Comparison of ENCODE assay signal across 9 cellular contexts in the genomic region with DNA sequence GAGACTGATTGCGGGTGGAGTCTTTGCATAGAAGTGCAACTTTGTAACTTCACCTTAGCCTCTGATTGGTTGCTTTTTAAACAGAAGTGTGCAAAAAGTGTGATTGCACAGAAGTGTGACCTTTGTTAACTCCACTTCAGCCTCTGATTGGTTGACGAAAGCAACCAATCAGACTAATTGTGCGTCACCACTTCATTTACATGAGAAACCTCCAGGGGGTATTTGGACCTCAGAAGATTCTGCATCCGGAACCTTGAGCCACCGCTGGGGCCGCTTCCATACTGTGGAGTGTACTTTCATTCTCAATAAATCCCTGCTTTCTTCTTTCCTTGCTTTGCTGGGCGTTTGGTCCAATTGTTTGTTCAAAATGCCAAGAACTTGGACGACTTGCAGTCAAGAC. TPM values are rescaled to one million over a fixed set of nuclear protein-coding genes. Genes with fewer than 3 reads are reported as not detected.
DNase-seq lines count a peak whose midpoint lies in the region; ATAC-seq and TF ChIP-seq lines count a peak whose summit lies in the region.
"Had no signal": no experiment of that assay in that cellular context is flagged by ENCODE, and none has a peak within 500 bp of the region (broad histone marks: within the 10 kb centered on the region; RNA-seq: fewer than 3 reads in every experiment).

No MANE protein-coding gene starts in this region.

- peak overlapping the region in 50 of 59 donors; percentile 11 to 97 (median 82) for H3K27ac ChIP-seq in dorsolateral prefrontal cortex
- H3K27ac ChIP-seq in psoas muscle = peak overlapping the region; percentile 89

- H3K9me3 ChIP-seq in psoas muscle = no peaks in the 10 kb centered on the region

- peaks cover 15% of the 10 kb centered on the region for H3K4me1 ChIP-seq in psoas muscle

- WGBS in psoas muscle, 3 donors = 55 to 67% (median 58%) methylated on average over 8 of the region's 8 CpGs

- DNase-seq in EL (peak; percentile 24), M059J (ENCODE audit: low read depth) (peak; percentile 51), dorsolateral prefrontal cortex (no peak), psoas muscle (no peak), RPMI8226 (no peak)
- no peak for DNase-seq in central memory CD4-positive, alpha-beta T cell
- DNase-seq: amniotic stem cell had no signal

- H3K36me3 ChIP-seq in psoas muscle (ENCODE audit: insufficient read depth in 1 of 2, low read depth in 1 of 2) = no peaks in the 10 kb centered on the region

- no peaks in the 10 kb centered on the region for H3K27me3 ChIP-seq in dorsolateral prefrontal cortex
- no peaks in the 10 kb centered on the region for H3K27me3 ChIP-seq in psoas muscle (ENCODE audit: insufficient read depth in 3 of 3, low read length in 2 of 3)

- H3K4me3 ChIP-seq in dorsolateral prefrontal cortex (peak overlapping the region in 30 of 59 donors; percentile 1 to 88 (median 22)), psoas muscle (no peak overlapping the region)

- TF ChIP-seq CTCF in dorsolateral prefrontal cortex (IDR thresholded peaks at IDR 0.05 in 54 of 56, conservative IDR thresholded peaks at IDR 0.05 in 2 of 56; ENCODE audit: low read depth in 1 of 56, partially characterized antibody in 56 of 56) (no peak), psoas muscle (IDR thresholded peaks at IDR 0.05) (no peak)

- intact Hi-C loops in dorsolateral prefrontal cortex (cut with DNase I) = loop anchor here (5.0 to 10.0 kb wide), 2 partner anchors 229 to 242 kb away; a partner anchor contains a TSS
- intact Hi-C loops in psoas muscle (cut with DNase I) = loop anchor here in 1 of 2 donors (10.0 kb wide), 1 partner anchor 232 kb away; no protein-coding TSS in a partner anchor

- ATAC-seq in psoas muscle = no peak
- ATAC-seq in GM21723 (IDR thresholded peaks at IDR 0.05; ENCODE audit: unreplicated experiment) = no peak
- no peak for ATAC-seq in GM18520 (IDR thresholded peaks at IDR 0.05; ENCODE audit: unreplicated experiment)

RNA-seq across cellular contexts. Expression of a gene that starts 1.6 kb away (rescaled TPM):
- total RNA-seq in M059J (2014; rRNA removed; shearing (Covaris generic)) = 9.9 and 15.2 TPM in 2 replicates
- total RNA-seq in dorsolateral prefrontal cortex (10 to 100 TPM; 19.3 to 43.8 (median 30.8) TPM), psoas muscle (10 to 100 TPM; 30.8 to 39.7 (median 33.8) TPM)
- 10 to 100 TPM in 2 of 3 donors, 1 to 10 TPM in 1; 4.5 to 36.3 (median 16.0) TPM for polyA plus RNA-seq in psoas muscle

Comparison
In these comparisons a context has a peak if more than half of its experiments do, and no peak if none do; other contexts are left out.
1. DNase-seq: peak in EL (single experiment) and M059J (single experiment); none in dorsolateral prefrontal cortex (0 of 10), psoas muscle (0 of 2), RPMI8226 (single experiment) and central memory CD4-positive, alpha-beta T cell (single experiment).